ENCODE assay signal across 14 cellular contexts in the genomic region with DNA sequence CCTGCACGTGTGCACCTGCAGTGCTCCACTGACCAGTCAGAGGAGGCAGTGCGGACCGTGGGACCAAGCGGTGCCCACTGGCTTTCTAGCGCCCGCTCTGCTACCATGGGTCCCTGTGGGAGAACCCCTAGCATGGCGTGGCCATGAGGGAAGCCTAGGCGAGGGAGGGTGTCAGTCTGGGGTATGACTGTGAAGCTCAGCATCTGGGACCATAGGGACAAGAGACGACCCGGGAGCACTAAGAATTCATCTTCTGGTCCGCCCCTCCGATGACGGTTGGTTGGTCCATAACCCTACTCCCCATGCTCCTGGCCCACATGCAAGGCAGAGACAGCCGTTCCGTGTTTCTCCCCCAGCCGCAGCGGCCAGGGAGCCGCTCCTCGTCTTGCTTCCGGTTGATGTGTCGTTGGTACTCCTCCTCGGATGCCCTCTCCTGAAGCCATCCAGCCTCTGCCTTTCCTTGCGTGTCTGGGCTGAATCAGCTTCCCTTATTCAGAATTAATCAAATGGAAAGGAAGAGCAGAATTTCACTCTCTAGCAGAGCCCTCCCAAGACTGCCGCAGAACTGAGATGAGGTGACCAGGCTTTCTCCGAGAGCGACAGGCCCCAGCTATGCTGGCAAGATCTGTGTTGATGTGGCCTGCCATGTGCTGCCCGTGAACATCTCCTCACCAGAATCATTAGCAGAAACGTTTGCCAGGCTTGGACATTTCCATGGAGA.
"Had no signal": no experiment of that assay in that cellular context is flagged by ENCODE, and none has a peak within 500 bp of the region (broad histone marks: within the 10 kb centered on the region; RNA-seq: fewer than 3 reads in every experiment).

No MANE protein-coding gene starts in this region.

- DNase-seq: activated B cell treated with CpG ODN at 0.5 μM for 24 hours; activated CD4-positive, alpha-beta T cell treated with anti-CD3 and anti-CD28 coated beads for 48 hours; activated naive CD4-positive, alpha-beta T cell; activated naive CD8-positive, alpha-beta T cell treated with anti-CD3 and anti-CD28 coated beads, Interleukin-2, amount 10 ng/mL, durations not matched to agents 7 days and 5 days; dermis blood vessel endothelial cell; naive thymus-derived CD4-positive, alpha-beta T cell; occipital lobe; small intestine; stimulated activated CD4-positive, alpha-beta T cell treated with anti-CD3 and anti-CD28 coated beads, Interleukin-4, amount 100 ng/mL, for 24 hours; stimulated activated naive CD4-positive, alpha-beta T cell treated with Interleukin-2 at 50 U/mL for 16 hours; testis had no signal

- H3K27ac Mint-ChIP-seq: activated B cell treated with CpG ODN at 0.5 μM for 24 hours had no signal

- ATAC-seq: naive thymus-derived CD4-positive, alpha-beta T cell; right cardiac atrium had no signal

- H3K27me3 ChIP-seq: brain microvascular endothelial cell, testis had no signal

- H3K4me3 Mint-ChIP-seq: activated B cell treated with CpG ODN at 0.5 μM for 24 hours; activated naive CD8-positive, alpha-beta T cell treated with anti-CD3 and anti-CD28 coated beads, Interleukin-2, amount 10 ng/mL, durations not matched to agents 7 days and 5 days had no signal

- H3K27me3 Mint-ChIP-seq: activated B cell treated with CpG ODN at 0.5 μM for 24 hours; activated naive CD8-positive, alpha-beta T cell treated with anti-CD3 and anti-CD28 coated beads, Interleukin-2, amount 10 ng/mL, durations not matched to agents 7 days and 5 days; naive thymus-derived CD4-positive, alpha-beta T cell had no signal

- H3K4me3 ChIP-seq: lung, testis had no signal

- H3K9me3 Mint-ChIP-seq: activated B cell treated with CpG ODN at 0.5 μM for 24 hours had no signal

- H3K9me3 ChIP-seq: testis had no signal

- H3K27ac ChIP-seq: brain microvascular endothelial cell, testis had no signal
